In genomic region chr11:122673706-122674105, GRCh38 we compare ENCODE assay signal across 19 cellular contexts. TPM values are rescaled to one million over a fixed set of nuclear protein-coding genes. Genes with fewer than 3 reads are reported as not detected.
DNase-seq lines count a peak whose midpoint lies in the region; ATAC-seq and TF ChIP-seq lines count a peak whose summit lies in the region.
"Had no signal": no experiment of that assay in that cellular context is flagged by ENCODE, and none has a peak within 500 bp of the region (broad histone marks: within the 10 kb centered on the region; RNA-seq: fewer than 3 reads in every experiment).

No MANE protein-coding gene starts in this region.

- intact Hi-C loops in CD4-positive, alpha-beta memory T cell (cut with micrococcal nuclease): loop anchor here (2.0 kb wide), 2 partner anchors 23 to 41 kb away; no protein-coding TSS in a partner anchor

- no peak overlapping the region for H3K27ac ChIP-seq in CD4-positive, alpha-beta memory T cell (ENCODE audit: low read depth, low read length)

- CTCF ChIA-PET in CD4-positive, alpha-beta memory T cell (lab: Charles Lee; ENCODE audit: partially characterized antibody): interaction anchor here (0.9 to 5.2 kb wide), 17 partner anchors 9 to 108 kb away, joined by 3 to 53 read pairs (median 9); partner anchors contain the start of gene UBASH3B

- H3K4me1 ChIP-seq in CD4-positive, alpha-beta memory T cell (ENCODE audit: insufficient read depth, low read length): peaks cover 90% of the 10 kb centered on the region

- DNase-seq in CD4-positive, alpha-beta memory T cell: no peak
- peak; percentile 40 for DNase-seq in HCEC 1CT
- peak; percentile 45 for DNase-seq in kidney tubule cell (ENCODE audit: low spot score)
- DNase-seq in activated CD4-positive, alpha-beta T cell treated with anti-CD3 and anti-CD28 coated beads, Interleukin-2, amount 50 U/mL, for 1 hour: no peak
- no peak for DNase-seq in NCI-H1436 (lab: John Stamatoyannopoulos, UW)
- DNase-seq: activated CD4-positive, CD25-positive, alpha-beta regulatory T cell treated with anti-CD3 and anti-CD28 coated beads, Interleukin-2, amount 50 U/mL, for 72 hours; activated CD8-positive, alpha-beta memory T cell treated with anti-CD3 and anti-CD28 coated beads, Interleukin-2, amount 50 U/mL, for 4 hours; activated naive CD4-positive, alpha-beta T cell treated with anti-CD3 and anti-CD28 coated beads for 36 hours; H9; left cardiac atrium; NCI-H1417 treated with DMSO at 0.1 percent for 48 hours; NCI-H510A; T-helper 1 cell had no signal

- ATAC-seq in SK-N-SH treated with all-trans-retinoic acid at 6 μM for 48 hours: peak; percentile 49
- ATAC-seq in HG03378 (IDR thresholded peaks at IDR 0.05; ENCODE audit: unreplicated experiment): no peak
- ATAC-seq in HG03565 (IDR thresholded peaks at IDR 0.05; ENCODE audit: unreplicated experiment): no peak
- ATAC-seq: Panc1 had no signal

- H3K4me1 Mint-ChIP-seq in CD4-positive, alpha-beta memory T cell: peaks cover 50 to 91% (median 72%) of the 10 kb centered on the region in 4 donors

- peaks cover 0 to 4% (median under 1%) of the 10 kb centered on the region in 8 donors for H3K9me3 Mint-ChIP-seq in CD4-positive, alpha-beta memory T cell

- H3K4me3 Mint-ChIP-seq in CD4-positive, alpha-beta memory T cell: peak overlapping the region in 4 of 8 donors; percentile 22 to 60 (median 34)
- H3K4me3 Mint-ChIP-seq: activated naive CD4-positive, alpha-beta T cell treated with anti-CD3 and anti-CD28 coated beads for 36 hours; brain; H9 had no signal

- POLR2A ChIA-PET in CD4-positive, alpha-beta memory T cell (lab: Charles Lee; ENCODE audit: partially characterized antibody): interaction anchor here (0.7 to 8.2 kb wide), 10 partner anchors 10 to 73 kb away, joined by 3 to 82 read pairs (median 15); partner anchors contain the start of gene UBASH3B

- no peaks in the 10 kb centered on the region for H3K27me3 Mint-ChIP-seq in CD4-positive, alpha-beta memory T cell

- no peak overlapping the region for H3K4me3 ChIP-seq in CD4-positive, alpha-beta memory T cell (ENCODE audit: low read length in 2 of 2)
- H3K4me3 ChIP-seq: skin epidermis had no signal

- H3K36me3 ChIP-seq in CD4-positive, alpha-beta memory T cell (ENCODE audit: insufficient read depth, low read length): no peaks in the 10 kb centered on the region

- H3K27ac Mint-ChIP-seq in CD4-positive, alpha-beta memory T cell: peak overlapping the region in 6 of 7 donors; percentile 36 to 77 (median 61)
- H3K27ac Mint-ChIP-seq: H9 had no signal

- no peaks in the 10 kb centered on the region for H3K27me3 ChIP-seq in CD4-positive, alpha-beta memory T cell (ENCODE audit: insufficient read depth, low read length)

- peaks cover 6 to 17% of the 10 kb centered on the region in 2 donors for H3K36me3 Mint-ChIP-seq in CD4-positive, alpha-beta memory T cell

- H3K9me3 ChIP-seq in CD4-positive, alpha-beta memory T cell (ENCODE audit: control insufficient read depth in 1 of 2, low read length in 2 of 2): no peaks in the 10 kb centered on the region

TF ChIP-seq in SK-N-SH treated with all-trans-retinoic acid at 6 μM for 48 hours, 23 proteins besides CTCF, POLR2A, EP300 and RAD21:
- TF ChIP-seq ZNF70 (CRISPR knock-in tag; IDR thresholded peaks at IDR 0.05) (no peak), GLIS3 (CRISPR knock-in tag; IDR thresholded peaks at IDR 0.05) (no peak), ISL1 (CRISPR knock-in tag; IDR thresholded peaks at IDR 0.05) (no peak), CSRNP3 (CRISPR knock-in tag; IDR thresholded peaks at IDR 0.05) (no peak), ZC3H10 (CRISPR knock-in tag; IDR thresholded peaks at IDR 0.05) (no peak), ZFP30 (CRISPR knock-in tag; IDR thresholded peaks at IDR 0.05) (no peak), ZFP3 (CRISPR knock-in tag; IDR thresholded peaks at IDR 0.05) (no peak), TOX (CRISPR knock-in tag; IDR thresholded peaks at IDR 0.05; ENCODE audit: borderline replicate concordance) (no peak), ZNF8 (CRISPR knock-in tag; IDR thresholded peaks at IDR 0.05) (no peak), PPARA (CRISPR knock-in tag; IDR thresholded peaks at IDR 0.05; ENCODE audit: borderline replicate concordance) (no peak), PATZ1 (CRISPR knock-in tag; IDR thresholded peaks at IDR 0.05; ENCODE audit: borderline replicate concordance) (no peak), CSDC2 (CRISPR knock-in tag; IDR thresholded peaks at IDR 0.05) (no peak), ZNF565 (CRISPR knock-in tag; conservative IDR thresholded peaks at IDR 0.05; ENCODE audit: low read depth) (no peak), CREB5 (CRISPR knock-in tag; IDR thresholded peaks at IDR 0.05; ENCODE audit: low read depth) (no peak), ESRRG (CRISPR knock-in tag; IDR thresholded peaks at IDR 0.05) (no peak), TSHZ2 (CRISPR knock-in tag; IDR thresholded peaks at IDR 0.05) (no peak)

RNA-seq across cellular contexts. Expression of gene UBASH3B, which starts 18.2 kb away (rescaled TPM):
- total RNA-seq in CD4-positive, alpha-beta memory T cell: 10 to 100 TPM; 26.6 to 30.9 TPM
- polyA plus RNA-seq in CD4-positive, alpha-beta memory T cell: 10 to 100 TPM in 1 of 2 donors, 1 to 10 TPM in 1; 6.7 to 13.9 TPM

Comparison
In these comparisons a context has a peak if more than half of its experiments do, and no peak if none do; other contexts are left out.
1. DNase-seq: peak in HCEC 1CT (single experiment) and kidney tubule cell (single experiment); none in CD4-positive, alpha-beta memory T cell (0 of 5), activated CD4-positive, alpha-beta T cell treated with anti-CD3 and anti-CD28 coated beads, Interleukin-2, amount 50 U/mL, for 1 hour (single experiment) and NCI-H1436 (single experiment).